Comparison of ENCODE assay signal across 23 cellular contexts in the genomic region with DNA sequence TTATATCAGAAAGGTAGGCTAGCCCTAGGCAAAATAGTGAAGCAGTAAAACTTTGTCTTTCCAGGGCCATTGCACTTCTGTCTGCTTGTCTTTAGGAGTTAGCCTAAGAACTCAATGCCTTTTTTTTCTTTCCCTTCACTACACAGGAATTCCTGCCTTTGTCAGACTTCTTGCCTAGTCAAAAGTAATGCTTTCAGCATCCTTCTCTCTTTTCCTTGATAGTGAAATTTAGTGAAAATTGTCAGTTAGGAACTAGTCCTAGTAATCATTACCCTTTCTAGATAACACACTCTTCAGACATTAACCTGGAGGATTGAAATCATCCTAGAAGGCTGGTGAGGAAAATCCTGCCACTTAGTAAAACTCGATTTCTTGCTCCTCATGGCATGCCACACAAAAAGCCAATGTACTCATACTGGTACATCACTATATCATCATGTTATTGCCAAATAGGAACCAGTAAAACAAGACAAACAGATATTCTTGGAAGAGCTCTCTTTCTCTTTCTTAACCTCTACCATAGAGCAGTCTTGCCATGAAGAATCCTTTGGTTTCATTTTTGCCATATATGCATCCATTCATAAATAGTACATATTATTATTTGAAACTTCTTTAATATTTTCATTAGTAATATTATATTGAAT.
A peak's percentile ranks its signal among the peaks of the same experiment; 100 is the strongest.
DNase-seq lines count a peak whose midpoint lies in the region; ATAC-seq and TF ChIP-seq lines count a peak whose summit lies in the region.
"Had no signal": no experiment of that assay in that cellular context is flagged by ENCODE, and none has a peak within 500 bp of the region (broad histone marks: within the 10 kb centered on the region; RNA-seq: fewer than 3 reads in every experiment).

No MANE protein-coding gene starts in this region.

- H3K4me1 ChIP-seq in HUES64 (ENCODE audit: insufficient read depth, low read length) (peaks cover 49% of the 10 kb centered on the region), ectodermal cell (ENCODE audit: control insufficient read depth, insufficient read depth, low read length) (peaks cover 13% of the 10 kb centered on the region)
- no peaks in the 10 kb centered on the region for H3K4me1 ChIP-seq in CD8-positive, alpha-beta T cell (ENCODE audit: insufficient read depth, low read length)
- H3K4me1 ChIP-seq: prostate gland, testis had no signal

- POLR2A ChIA-PET in CD8-positive, alpha-beta T cell (lab: Charles Lee) = no interaction called here

- peaks cover 8% of the 10 kb centered on the region for H3K9me3 Mint-ChIP-seq in CD8-positive, alpha-beta T cell

- H3K27me3 Mint-ChIP-seq in CD8-positive, alpha-beta T cell (ENCODE audit: low read depth) = no peaks in the 10 kb centered on the region
- H3K27me3 Mint-ChIP-seq: CD4-positive, CD25-positive, alpha-beta regulatory T cell; stimulated activated memory B cell treated with anti-CD40 and anti-IgM and Interleukin-4, amounts not matched to agents 10 μg/mL and 1 μg/mL and 100 μg/mL, for 72 hours had no signal

- peak overlapping the region; percentile 52 for H3K9ac ChIP-seq in HUES64 (ENCODE audit: low read depth, low read length)

- H3K4me3 Mint-ChIP-seq in CD8-positive, alpha-beta T cell = no peak overlapping the region
- H3K4me3 Mint-ChIP-seq: CD4-positive, CD25-positive, alpha-beta regulatory T cell; stimulated activated memory B cell treated with anti-CD40 and anti-IgM and Interleukin-4, amounts not matched to agents 10 μg/mL and 1 μg/mL and 100 μg/mL, for 72 hours had no signal

- no peak for DNase-seq in NCI-H1694 (lab: John Stamatoyannopoulos, UW)
- no peak for DNase-seq in CD8-positive, alpha-beta T cell
- DNase-seq: activated CD4-positive, alpha-beta T cell treated with anti-CD3 and anti-CD28 coated beads for 48 hours; activated CD8-positive, alpha-beta memory T cell treated with anti-CD3 and anti-CD28 coated beads for 24 hours; activated effector memory CD4-positive, alpha-beta T cell treated with anti-CD3 and anti-CD28 coated beads, Interleukin-2, amount 50 U/mL, for 16 hours; CD4-positive, CD25-positive, alpha-beta regulatory T cell; EL; left cardiac atrium; MG63; NCI-H1105 treated with DMSO at 0.1 percent for 48 hours; NCI-H82; PC-3; stimulated activated CD4-positive, alpha-beta T cell treated with anti-CD3 and anti-CD28 coated beads, Interleukin-4, amount 100 ng/mL, for 4 hours; testis had no signal

- CTCF ChIA-PET in CD8-positive, alpha-beta T cell (lab: Charles Lee) = no interaction called here

- H3K27me3 ChIP-seq in HUES64 (ENCODE audit: insufficient read depth, low read length) (no peaks in the 10 kb centered on the region), ectodermal cell (ENCODE audit: control insufficient read depth, insufficient read depth, low read length, poor library complexity, severe bottlenecking) (no peaks in the 10 kb centered on the region), layer of hippocampus (ENCODE audit: control insufficient read depth, insufficient read depth, low read length) (no peaks in the 10 kb centered on the region)
- H3K27me3 ChIP-seq in CD8-positive, alpha-beta T cell (ENCODE audit: insufficient read depth, low read length) = no peaks in the 10 kb centered on the region
- H3K27me3 ChIP-seq: MG63, testis had no signal

- no peaks in the 10 kb centered on the region for H3K9me3 ChIP-seq in HUES64 (ENCODE audit: insufficient read depth, low read depth, low read length)
- no peaks in the 10 kb centered on the region for H3K9me3 ChIP-seq in ectodermal cell (ENCODE audit: control insufficient read depth, low read length)
- no peaks in the 10 kb centered on the region for H3K9me3 ChIP-seq in CD8-positive, alpha-beta T cell (ENCODE audit: low read length)
- H3K9me3 ChIP-seq: MG63, prostate gland, testis had no signal

- no peak for TF ChIP-seq CTCF in CD8-positive, alpha-beta T cell (IDR thresholded peaks at IDR 0.05)

- no peak overlapping the region for H3K27ac Mint-ChIP-seq in CD8-positive, alpha-beta T cell
- H3K27ac Mint-ChIP-seq: CD4-positive, CD25-positive, alpha-beta regulatory T cell; stimulated activated memory B cell treated with anti-CD40 and anti-IgM and Interleukin-4, amounts not matched to agents 10 μg/mL and 1 μg/mL and 100 μg/mL, for 72 hours had no signal

- no peaks in the 10 kb centered on the region for H3K4me1 Mint-ChIP-seq in CD8-positive, alpha-beta T cell (ENCODE audit: low read depth)
- H3K4me1 Mint-ChIP-seq: CD4-positive, CD25-positive, alpha-beta regulatory T cell; stimulated activated memory B cell treated with anti-CD40 and anti-IgM and Interleukin-4, amounts not matched to agents 10 μg/mL and 1 μg/mL and 100 μg/mL, for 72 hours had no signal

- H3K36me3 Mint-ChIP-seq in CD8-positive, alpha-beta T cell = no peaks in the 10 kb centered on the region
- H3K36me3 Mint-ChIP-seq: CD4-positive, CD25-positive, alpha-beta regulatory T cell; stimulated activated memory B cell treated with anti-CD40 and anti-IgM and Interleukin-4, amounts not matched to agents 10 μg/mL and 1 μg/mL and 100 μg/mL, for 72 hours had no signal

- intact Hi-C loops in CD8-positive, alpha-beta T cell (cut with DNase I, micrococcal nuclease) = no loop called here

- H3K27ac ChIP-seq in HUES64 (ENCODE audit: low read depth, low read length) (peak overlapping the region; percentile 90), ectodermal cell (ENCODE audit: insufficient read depth, low read depth, low read length, poor library complexity, severe bottlenecking) (peak overlapping the region; percentile 32), layer of hippocampus (ENCODE audit: low read depth, low read length) (peak overlapping the region; percentile 54), temporal lobe (ENCODE audit: low read depth, low read length) (peak overlapping the region; percentile 88)
- no peak overlapping the region for H3K27ac ChIP-seq in CD8-positive, alpha-beta T cell (ENCODE audit: low read depth, low read length)
- H3K27ac ChIP-seq: prostate gland, testis had no signal

- WGBS in HUES64 = 79% methylated on average over 1 of the region's 1 CpG
- WGBS in ectodermal cell, 2 experiments = 76 to 79% methylated on average over 1 of the region's 1 CpG

- no peak for ATAC-seq in GM19455 (IDR thresholded peaks at IDR 0.05; ENCODE audit: unreplicated experiment)
- ATAC-seq in CD8-positive, alpha-beta T cell = no peak
- ATAC-seq: left cardiac atrium; PC-3; Right ventricle myocardium inferior; SK-N-SH treated with all-trans-retinoic acid at 6 μM for 48 hours; stimulated activated memory B cell treated with anti-CD40 and anti-IgM and Interleukin-4, amounts not matched to agents 10 μg/mL and 1 μg/mL and 100 μg/mL, for 72 hours had no signal

- H3K36me3 ChIP-seq in HUES64 (ENCODE audit: insufficient read depth, low read length) = no peaks in the 10 kb centered on the region
- H3K36me3 ChIP-seq in ectodermal cell (ENCODE audit: control insufficient read depth, insufficient read depth, low read length) = no peaks in the 10 kb centered on the region
- no peaks in the 10 kb centered on the region for H3K36me3 ChIP-seq in CD8-positive, alpha-beta T cell (ENCODE audit: insufficient read depth, low read length)
- H3K36me3 ChIP-seq: MG63, prostate gland had no signal

- H3K4me3 ChIP-seq in HUES64 (ENCODE audit: low read length) (no peak overlapping the region), ectodermal cell (ENCODE audit: insufficient read depth, low read depth, low read length) (no peak overlapping the region)
- no peak overlapping the region for H3K4me3 ChIP-seq in CD8-positive, alpha-beta T cell (ENCODE audit: low read depth, low read length)
- H3K4me3 ChIP-seq: MG63, prostate gland, testis had no signal
